Comparison of ENCODE assay signal across 8 cellular contexts in genomic region chr14:80987235-80988032, GRCh38. TPM values are rescaled to one million over a fixed set of nuclear protein-coding genes. Genes with fewer than 3 reads are reported as not detected.
A peak's percentile ranks its signal among the peaks of the same experiment; 100 is the strongest.
DNase-seq lines count a peak whose midpoint lies in the region; FAIRE-seq and TF ChIP-seq lines count a peak whose summit lies in the region.

No MANE protein-coding gene starts in this region.

- H3K9ac ChIP-seq in NT2/D1 (ENCODE audit: insufficient read length, low read depth): no peak overlapping the region
- no peak overlapping the region for H3K9ac ChIP-seq in fibroblast of lung (ENCODE audit: insufficient read depth, low read length)
- no peak overlapping the region for H3K9ac ChIP-seq in neural progenitor cell

- peak; percentile 95 for FAIRE-seq in GM19239 (lab: Jason Lieb, UNC)

- DNase-seq in GM19239 (ENCODE audit: insufficient read length, low spot score) (peak; percentile 34), HS-5 (ENCODE audit: low read depth) (peak; percentile 70), NT2/D1 (ENCODE audit: low read depth, low spot score) (peak; percentile 30), fibroblast of lung (ENCODE audit: low read depth in 2 of 2) (peak; percentile 51 to 73), neural progenitor cell (ENCODE audit: low spot score) (peak; percentile 68), testis (peak; percentile 84)
- peak; percentile 44 for DNase-seq in activated T-cell treated with anti-CD3 and anti-CD28 coated beads, Interleukin-2, amount 50 U/mL, for 1 hour

- H3K27ac ChIP-seq in C4-2B (no peak overlapping the region), fibroblast of lung (ENCODE audit: insufficient read depth, low read length) (no peak overlapping the region), neural progenitor cell (no peak overlapping the region), testis (no peak overlapping the region)

- H3K79me2 ChIP-seq in fibroblast of lung (ENCODE audit: control insufficient read depth, insufficient read depth, low read length) (no peaks in the 10 kb centered on the region), neural progenitor cell (ENCODE audit: low read depth) (no peaks in the 10 kb centered on the region)

- peaks cover 3% of the 10 kb centered on the region for H3K4me1 Mint-ChIP-seq in neural progenitor cell

- no peaks in the 10 kb centered on the region for H3F3A ChIP-seq in neural progenitor cell (ENCODE audit: low read depth)

- H3K4me1 ChIP-seq in NT2/D1 (ENCODE audit: insufficient read depth, insufficient read length) (no peaks in the 10 kb centered on the region), fibroblast of lung (ENCODE audit: control insufficient read depth, extremely low read depth, insufficient read depth, low read length) (no peaks in the 10 kb centered on the region), neural progenitor cell (no peaks in the 10 kb centered on the region), testis (no peaks in the 10 kb centered on the region)

- H3K27me3 ChIP-seq in NT2/D1 (ENCODE audit: insufficient read depth, insufficient read length) (no peaks in the 10 kb centered on the region), fibroblast of lung (ENCODE audit: control insufficient read depth, insufficient read depth, low read length) (no peaks in the 10 kb centered on the region), neural progenitor cell (peaks cover 6% of the 10 kb centered on the region), testis (no peaks in the 10 kb centered on the region)

- 34 to 40% methylated on average over 6 of the region's 6 CpGs for WGBS in testis, 2 donors

- H2AFZ ChIP-seq in fibroblast of lung (ENCODE audit: low read length) (no peak overlapping the region), neural progenitor cell (replicated peaks) (no peak overlapping the region)

- TF ChIP-seq CTCF in C4-2B (conservative IDR thresholded peaks at IDR 0.05) (peak; percentile 96), fibroblast of lung (conservative IDR thresholded peaks at IDR 0.05 in 1 of 2, IDR thresholded peaks at IDR 0.05 in 1 of 2; ENCODE audit: low read depth in 1 of 2, low read length in 2 of 2) (peak; percentile 95 to 98), neural progenitor cell (IDR thresholded peaks at IDR 0.05) (peak; percentile 92), testis (IDR thresholded peaks at IDR 0.05) (peak; percentile 62 to 81 (median 79))

- no peak overlapping the region for H3K27ac Mint-ChIP-seq in neural progenitor cell

- H3K36me3 ChIP-seq in NT2/D1 (ENCODE audit: insufficient read depth, insufficient read length, low read length) (no peaks in the 10 kb centered on the region), fibroblast of lung (ENCODE audit: control insufficient read depth, insufficient read depth, low read length) (no peaks in the 10 kb centered on the region), neural progenitor cell (no peaks in the 10 kb centered on the region), testis (ENCODE audit: low read depth, missing control alignments) (no peaks in the 10 kb centered on the region)

- H3K27me3 Mint-ChIP-seq in neural progenitor cell (ENCODE audit: insufficient read depth, low read depth): no peaks in the 10 kb centered on the region

- H3K9me3 ChIP-seq in NT2/D1 (ENCODE audit: insufficient read depth, low read length) (no peaks in the 10 kb centered on the region), fibroblast of lung (ENCODE audit: control insufficient read depth, insufficient read depth, low read depth, low read length) (no peaks in the 10 kb centered on the region), neural progenitor cell (ENCODE audit: low read depth) (no peaks in the 10 kb centered on the region), testis (no peaks in the 10 kb centered on the region)

- no peak for TF ChIP-seq POLR2A in testis (IDR thresholded peaks at IDR 0.05)

- no peak overlapping the region for H3K4me3 Mint-ChIP-seq in neural progenitor cell

- no peaks in the 10 kb centered on the region for H3K9me3 Mint-ChIP-seq in neural progenitor cell

- no peaks in the 10 kb centered on the region for H4K20me1 ChIP-seq in fibroblast of lung (ENCODE audit: control insufficient read depth, extremely low read depth, insufficient read depth, low read length)
- no peaks in the 10 kb centered on the region for H4K20me1 ChIP-seq in neural progenitor cell (ENCODE audit: low read depth)

- no peak overlapping the region for H3K4me2 ChIP-seq in fibroblast of lung (ENCODE audit: extremely low read depth, insufficient read depth, low read length)
- H3K4me2 ChIP-seq in neural progenitor cell: no peak overlapping the region

- intact Hi-C loops in testis (cut with DNase I; ENCODE audit: low total_unique reads): no loop called here

- no peaks in the 10 kb centered on the region for H3K36me3 Mint-ChIP-seq in neural progenitor cell

- H3K4me3 ChIP-seq in NT2/D1 (ENCODE audit: insufficient read length, low read depth) (no peak overlapping the region), fibroblast of lung (replicated peaks in 1 of 4; ENCODE audit: control extremely low read depth in 1 of 4, insufficient read depth in 1 of 4, low read depth in 3 of 4, low read length in 4 of 4) (no peak overlapping the region), neural progenitor cell (no peak overlapping the region), testis (no peak overlapping the region)

RNA-seq across cellular contexts. Expression of gene TSHR, which starts 32.0 kb away (rescaled TPM):
- total RNA-seq in fibroblast of lung (not detected in 2 replicates), neural progenitor cell (ENCODE audit: low replicate concordance) (not detected in 2 replicates), testis (under 1 TPM in 1 of 2 donors, not detected in 1; 0.87 TPM)
- polyA plus RNA-seq in fibroblast of lung (not detected in 2 replicates), testis (ENCODE audit: insufficient read depth, low read depth, low replicate concordance) (0.88 TPM)
- not detected in 2 replicates for polyA plus RNA-seq in fibroblast of lung (2012)
- not detected in 2 replicates for polyA minus RNA-seq in fibroblast of lung (ENCODE audit: low replicate concordance)

RNA-seq across cellular contexts. Expression of gene CEP128, which starts 45.9 kb away (rescaled TPM):
- total RNA-seq in fibroblast of lung: 6.7 and 7.8 TPM in 2 replicates
- 1.3 and 2.9 TPM in 2 replicates for polyA plus RNA-seq in fibroblast of lung
- polyA plus RNA-seq in fibroblast of lung (2012): 1.6 and 3.1 TPM in 2 replicates
- 1.4 and 7.4 TPM in 2 replicates for polyA minus RNA-seq in fibroblast of lung (ENCODE audit: low replicate concordance)
- 10.4 and 12.1 TPM in 2 replicates for total RNA-seq in neural progenitor cell (ENCODE audit: low replicate concordance)
- 10 to 100 TPM; 15.3 to 30.9 TPM for total RNA-seq in testis
- 8.5 TPM for polyA plus RNA-seq in testis (ENCODE audit: insufficient read depth, low read depth, low replicate concordance)

Comparison
In these comparisons a context has a peak if more than half of its experiments do, and no peak if none do; other contexts are left out.
1. DNase-seq: peak in every context shown above with its lines; median percentile 84 in testis; 70 in HS-5; 68 in neural progenitor cell; 62 in fibroblast of lung; 44 in activated T-cell treated with anti-CD3 and anti-CD28 coated beads, Interleukin-2, amount 50 U/mL, for 1 hour; 34 in GM19239; 30 in NT2/D1.